Comparison of ENCODE assay signal across 21 cellular contexts in genomic region chr12:2255301-2255700, GRCh38.
DNase-seq lines count a peak whose midpoint lies in the region; ATAC-seq and TF ChIP-seq lines count a peak whose summit lies in the region.
"Had no signal": no experiment of that assay in that cellular context is flagged by ENCODE, and none has a peak within 500 bp of the region (broad histone marks: within the 10 kb centered on the region; RNA-seq: fewer than 3 reads in every experiment).

No MANE protein-coding gene starts in this region.

- no peak overlapping the region for H2AFZ ChIP-seq in IMR-90 (replicated peaks; ENCODE audit: low read length, poor library complexity)

- no peak overlapping the region for H4K5ac ChIP-seq in IMR-90 (ENCODE audit: low read depth, low read length)

- H2BK120ac ChIP-seq in IMR-90 (ENCODE audit: low read depth, low read length): no peak overlapping the region; the same call in 1 of the 2 replicates

- H4K8ac ChIP-seq in IMR-90 (ENCODE audit: low read depth in 2 of 2, low read length in 2 of 2): no peak overlapping the region; a peak in 1 of 4 replicates

- 0 out of 2 replicates have a peak overlapping the region, but pooled peaks have one; percentile 87 for H2BK20ac ChIP-seq in IMR-90 (ENCODE audit: low read depth, low read length)

- no peak overlapping the region for H3K4me2 ChIP-seq in IMR-90 (ENCODE audit: low read depth, low read length)
- H3K4me2 ChIP-seq: BLaER1 had no signal

- TF ChIP-seq POLR2A in IMR-90 (IDR thresholded peaks at IDR 0.05; ENCODE audit: low read depth, low read length): no peak

- no peak overlapping the region for H3K18ac ChIP-seq in IMR-90 (ENCODE audit: low read depth, low read length)

- peaks cover 11 to 23% of the 10 kb centered on the region in 2 experiments; a peak in 3 of 4 replicates for H3K79me1 ChIP-seq in IMR-90 (ENCODE audit: low read depth in 1 of 2, low read length in 2 of 2)

- H2BK15ac ChIP-seq in IMR-90 (ENCODE audit: low read depth, low read length): peak overlapping the region; percentile 80; the same call in 1 of the 3 replicates

- no peak overlapping the region for H3K4ac ChIP-seq in IMR-90 (ENCODE audit: low read depth, low read length)

- ATAC-seq in IMR-90 (ENCODE audit: low read depth): no peak

- TF ChIP-seq CTCF in IMR-90 (conservative IDR thresholded peaks at IDR 0.05; ENCODE audit: low read depth, low read length) (no peak), colonic mucosa (IDR thresholded peaks at IDR 0.05) (no peak)

- POLR2A ChIA-PET in IMR-90 (lab: Charles Lee; ENCODE audit: unreplicated experiment): no interaction called here

- H3K9ac ChIP-seq in IMR-90 (ENCODE audit: low read depth, low read length) (no peak overlapping the region), colonic mucosa (ENCODE audit: low read depth in 2 of 2, low read length in 2 of 2) (no peak overlapping the region)
- H3K9ac ChIP-seq: BLaER1 had no signal

- intact Hi-C loops in IMR-90 (cut with micrococcal nuclease) (no loop called here), colonic mucosa (cut with DNase I) (no loop called here)

- no peak overlapping the region for H3K23ac ChIP-seq in IMR-90 (ENCODE audit: low read depth, low read length)

- peaks cover 17% of the 10 kb centered on the region for H3K9me1 ChIP-seq in IMR-90 (ENCODE audit: insufficient read depth, low read length)

- no peak overlapping the region for H3K14ac ChIP-seq in IMR-90 (replicated peaks; ENCODE audit: low read depth, low read length)

- H3K27ac ChIP-seq in IMR-90 (ENCODE audit: insufficient read depth, low read length) (no peak overlapping the region), colonic mucosa (no peak overlapping the region)
- H3K27ac ChIP-seq: BLaER1 had no signal

- no peak overlapping the region for H2AK9ac ChIP-seq in IMR-90 (replicated peaks; ENCODE audit: low read depth, low read length, poor library complexity)

- no CpG with 5 or more reads among the region's 2 CpGs for WGBS in IMR-90 (ENCODE audit: extremely low coverage in 2 of 2, insufficient read length in 1 of 2), 2 experiments

- H3K27me3 ChIP-seq in IMR-90 (ENCODE audit: control insufficient read depth, insufficient read depth, low read length) (no peaks in the 10 kb centered on the region), colonic mucosa (no peaks in the 10 kb centered on the region)
- H3K27me3 ChIP-seq: BLaER1 had no signal

- peak overlapping the region; percentile 92; the same call in 1 of the 2 replicates for H2AK5ac ChIP-seq in IMR-90 (ENCODE audit: low read depth, low read length)

- H4K20me1 ChIP-seq in IMR-90 (ENCODE audit: insufficient read depth, low read length): no peaks in the 10 kb centered on the region
- H4K20me1 ChIP-seq: BLaER1 had no signal

- no peak overlapping the region for H3K4me3 ChIP-seq in IMR-90 (ENCODE audit: insufficient read depth, low read depth, low read length)
- H3K4me3 ChIP-seq in colonic mucosa: no peak overlapping the region
- H3K4me3 ChIP-seq: BLaER1 had no signal

- H3K4me1 ChIP-seq in IMR-90 (ENCODE audit: control insufficient read depth, insufficient read depth, low read length) (peaks cover 24% of the 10 kb centered on the region), colonic mucosa (no peaks in the 10 kb centered on the region)
- H3K4me1 ChIP-seq: BE2C had no signal

- H3K56ac ChIP-seq in IMR-90 (ENCODE audit: extremely low read depth, insufficient read depth, low read length): no peak overlapping the region

- DNase-seq in G401 (ENCODE audit: low spot score) (peak; percentile 77), IMR-90 (no peak), cerebellum (ENCODE audit: low spot score) (peak; percentile 47), colonic mucosa (no peak), NCI-H1417 treated with DMSO at 0.1 percent for 48 hours (lab: John Stamatoyannopoulos, UW) (no peak), hypothalamus (lab: John Stamatoyannopoulos, UW) (no peak)
- DNase-seq: 8988T; ACHN; BE2C; C1 segment of cervical spinal cord; CD4-positive, alpha-beta memory T cell; CD4-positive, CD25-positive, alpha-beta regulatory T cell; CD8-positive, alpha-beta memory T cell; COR-L47; DMS 273 treated with DMSO at 0.1 percent for 48 hours; DMS153; DMS53; DMS79; DND-41; GF-D8 had no signal

- CTCF ChIA-PET in IMR-90 (lab: Yijun Ruan, JAX): no interaction called here

- H3K36me3 ChIP-seq in IMR-90 (ENCODE audit: control insufficient read depth, insufficient read depth, low read length): no peaks in the 10 kb centered on the region
- H3K36me3 ChIP-seq in colonic mucosa: no peaks in the 10 kb centered on the region
- H3K36me3 ChIP-seq: BE2C, BLaER1 had no signal

- dilution Hi-C loops in IMR-90 (cut with HindIII; ENCODE audit: low sequenced_read_pairs, unreplicated experiment): no loop called here

- no peak overlapping the region for H2BK5ac ChIP-seq in IMR-90 (ENCODE audit: low read depth, low read length, poor library complexity, severe bottlenecking)

- no TSS peak for BruUV-seq in IMR-90 (replicated peaks; lab: Mats Ljungman, UMichigan)

- no peak for TF ChIP-seq RAD21 in IMR-90 (IDR thresholded peaks at IDR 0.05; ENCODE audit: low read length)

- H4K91ac ChIP-seq in IMR-90 (ENCODE audit: insufficient read depth, low read depth, low read length): no peak overlapping the region

- H3K9me3 ChIP-seq in IMR-90 (ENCODE audit: control insufficient read depth, insufficient read depth, low read length): no peaks in the 10 kb centered on the region
- no peaks in the 10 kb centered on the region for H3K9me3 ChIP-seq in colonic mucosa
- H3K9me3 ChIP-seq: BE2C had no signal

- in situ Hi-C loops in G401 (cut with HindIII; ENCODE audit: low sequenced_read_pairs) (no loop called here), IMR-90 (cut with MboI; ENCODE audit: low sequenced_read_pairs) (no loop called here)

TF ChIP-seq in IMR-90, 13 proteins besides CTCF, POLR2A, EP300 and RAD21:
- TF ChIP-seq BHLHE40 (IDR thresholded peaks at IDR 0.05; ENCODE audit: low read depth, low read length) (no peak), MXI1 (IDR thresholded peaks at IDR 0.05; ENCODE audit: borderline replicate concordance, low read depth, low read length) (no peak), MAZ (IDR thresholded peaks at IDR 0.05; ENCODE audit: borderline replicate concordance, low read depth, low read length) (no peak), MAFK (IDR thresholded peaks at IDR 0.05; ENCODE audit: low read depth, low read length) (no peak)

Comparison
In these comparisons a context has a peak if more than half of its experiments do, and no peak if none do; other contexts are left out.
1. DNase-seq: peak in G401 (single experiment) and cerebellum (single experiment); none in IMR-90 (single experiment), colonic mucosa (single experiment), NCI-H1417 treated with DMSO at 0.1 percent for 48 hours (single experiment) and hypothalamus (0 of 51).